ENCODE assay signal across 17 cellular contexts in the genomic region with DNA sequence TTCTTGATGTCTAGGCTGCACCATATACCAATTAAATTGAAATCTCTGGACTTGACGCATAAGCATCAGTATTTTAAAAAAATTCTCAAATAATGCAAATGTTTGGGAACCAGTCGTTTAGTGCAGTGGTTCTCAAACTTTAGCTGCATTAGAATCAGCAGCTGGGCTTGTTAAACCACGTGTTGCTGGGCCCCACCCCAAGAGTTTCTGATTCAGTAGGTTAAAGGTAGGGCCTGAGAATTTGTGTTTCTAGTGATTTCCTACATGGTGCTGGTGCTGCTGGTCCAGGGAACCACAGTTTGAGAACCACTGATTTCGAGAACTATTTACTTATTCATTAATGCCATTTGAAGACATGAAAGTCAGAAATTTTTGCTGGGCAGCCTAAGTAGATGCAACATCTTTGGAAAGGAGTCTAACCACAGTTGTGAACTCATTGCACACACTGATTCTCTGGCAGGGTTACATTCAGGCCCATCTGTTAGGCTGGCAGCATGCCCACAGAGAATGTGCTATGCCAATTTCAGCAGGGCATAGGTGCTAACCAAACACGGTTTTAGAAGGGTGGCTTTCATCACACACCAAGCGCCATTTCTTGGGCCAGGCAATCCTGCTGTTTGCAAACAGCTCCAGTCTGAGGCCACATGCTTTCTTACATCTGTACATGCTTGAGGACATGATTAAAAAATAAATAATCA. TPM values are rescaled to one million over a fixed set of nuclear protein-coding genes. Genes with fewer than 3 reads are reported as not detected.
DNase-seq lines count a peak whose midpoint lies in the region; ATAC-seq, FAIRE-seq and TF ChIP-seq lines count a peak whose summit lies in the region.
"Had no signal": no experiment of that assay in that cellular context is flagged by ENCODE, and none has a peak within 500 bp of the region (broad histone marks: within the 10 kb centered on the region; RNA-seq: fewer than 3 reads in every experiment).

No MANE protein-coding gene starts in this region.

- H3K79me2 ChIP-seq in GM23338 (replicated peaks; ENCODE audit: insufficient read depth) (no peaks in the 10 kb centered on the region), Karpas-422 (ENCODE audit: low read length) (no peaks in the 10 kb centered on the region)

- H3K4me1 Mint-ChIP-seq in GM23338: no peaks in the 10 kb centered on the region; the same call in 2 of the 3 replicates
- H3K4me1 Mint-ChIP-seq in effector memory CD8-positive, alpha-beta T cell (ENCODE audit: low read depth in 2 of 2): peaks cover 1 to 22% of the 10 kb centered on the region in 2 donors
- H3K4me1 Mint-ChIP-seq in activated CD4-positive, alpha-beta T cell treated with anti-CD3 and anti-CD28 coated beads, Interleukin-2, amount 10 ng/mL, durations not matched to agents 24 days and 14 days: peaks cover 6% of the 10 kb centered on the region

- H4K20me1 ChIP-seq in GM23338 (replicated peaks; ENCODE audit: insufficient read depth) (no peaks in the 10 kb centered on the region), Karpas-422 (ENCODE audit: insufficient read depth, low read depth, low read length) (no peaks in the 10 kb centered on the region)
- H4K20me1 ChIP-seq: BLaER1 treated with 17β-estradiol and CSF1 and Interleukin-3, amounts not matched to agents 10 nM and 100 nM had no signal

- DNase-seq in GM23338 (ENCODE audit: low spot score) (no peak), NCI-H2171 treated with DMSO at 0.1 percent for 48 hours (lab: John Stamatoyannopoulos, UW) (peak; percentile 93), pancreas (peak; percentile 29 to 81 (median 74)), HPDE6-E6E7 (ENCODE audit: extremely low spot score) (no peak), Karpas-422 (no peak), LoVo (ENCODE audit: low spot score) (no peak)
- peak; percentile 23 to 39 (median 26) for DNase-seq in effector memory CD8-positive, alpha-beta T cell
- DNase-seq in activated CD4-positive, alpha-beta T cell treated with anti-CD3 and anti-CD28 coated beads, Interleukin-2, amount 10 ng/mL, durations not matched to agents 24 days and 14 days: no peak
- DNase-seq: activated CD8-positive, alpha-beta memory T cell treated with anti-CD3 and anti-CD28 coated beads for 24 hours; NCI-H526 treated with DMSO at 0.1 percent for 48 hours had no signal

- intact Hi-C loops in pancreas (cut with DNase I): no loop called here
- intact Hi-C loops in activated CD4-positive, alpha-beta T cell treated with anti-CD3 and anti-CD28 coated beads, Interleukin-2, amount 10 ng/mL, durations not matched to agents 24 days and 14 days (cut with micrococcal nuclease): no loop called here

- H3K9me2 ChIP-seq in GM23338 (ENCODE audit: insufficient read depth) (no peaks in the 10 kb centered on the region), Karpas-422 (replicated peaks; ENCODE audit: insufficient read depth, low read length) (no peaks in the 10 kb centered on the region)

- no peak overlapping the region for H3K27ac Mint-ChIP-seq in GM23338
- H3K27ac Mint-ChIP-seq in effector memory CD8-positive, alpha-beta T cell: peak overlapping the region in 1 of 2 donors; percentile 75
- H3K27ac Mint-ChIP-seq in activated CD4-positive, alpha-beta T cell treated with anti-CD3 and anti-CD28 coated beads, Interleukin-2, amount 10 ng/mL, durations not matched to agents 24 days and 14 days: no peak overlapping the region
- H3K27ac Mint-ChIP-seq: activated naive CD4-positive, alpha-beta T cell treated with anti-CD3 and anti-CD28 coated beads, Interleukin-2, amount 50 U/mL, for 24 hours had no signal

- H2AFZ ChIP-seq in GM23338 (peak overlapping the region; percentile 15; the same call in 1 of the 2 replicates), Karpas-422 (ENCODE audit: low read length) (no peak overlapping the region)

- H3K9me3 ChIP-seq in pancreas (no peaks in the 10 kb centered on the region), Karpas-422 (ENCODE audit: low read length) (no peaks in the 10 kb centered on the region)
- H3K9me3 ChIP-seq: BLaER1 treated with 17β-estradiol and CSF1 and Interleukin-3, amounts not matched to agents 10 nM and 100 nM; esophagus muscularis mucosa; SJCRH30 had no signal

- H3K9ac ChIP-seq in Karpas-422 (ENCODE audit: low read length): no peak overlapping the region
- H3K9ac ChIP-seq: BLaER1 treated with 17β-estradiol and CSF1 and Interleukin-3, amounts not matched to agents 10 nM and 100 nM had no signal

- H3K36me3 ChIP-seq in GM23338 (ENCODE audit: insufficient read depth) (no peaks in the 10 kb centered on the region), pancreas (no peaks in the 10 kb centered on the region), Karpas-422 (ENCODE audit: insufficient read depth, low read length) (no peaks in the 10 kb centered on the region)
- H3K36me3 ChIP-seq: BLaER1 treated with 17β-estradiol and CSF1 and Interleukin-3, amounts not matched to agents 10 nM and 100 nM; esophagus muscularis mucosa; SJCRH30 had no signal

- H3F3A ChIP-seq in GM23338 (replicated peaks; ENCODE audit: low read depth): no peaks in the 10 kb centered on the region

- no peaks in the 10 kb centered on the region for H3K9me3 Mint-ChIP-seq in GM23338
- no peaks in the 10 kb centered on the region for H3K9me3 Mint-ChIP-seq in effector memory CD8-positive, alpha-beta T cell
- no peaks in the 10 kb centered on the region for H3K9me3 Mint-ChIP-seq in activated CD4-positive, alpha-beta T cell treated with anti-CD3 and anti-CD28 coated beads, Interleukin-2, amount 10 ng/mL, durations not matched to agents 24 days and 14 days
- H3K9me3 Mint-ChIP-seq: activated naive CD4-positive, alpha-beta T cell treated with anti-CD3 and anti-CD28 coated beads, Interleukin-2, amount 50 U/mL, for 24 hours had no signal

- no peaks in the 10 kb centered on the region for H3K27me3 Mint-ChIP-seq in GM23338 (ENCODE audit: insufficient read depth, low read depth, poor library complexity)
- peaks cover 0 to 7% of the 10 kb centered on the region in 2 donors for H3K27me3 Mint-ChIP-seq in effector memory CD8-positive, alpha-beta T cell
- H3K27me3 Mint-ChIP-seq in activated CD4-positive, alpha-beta T cell treated with anti-CD3 and anti-CD28 coated beads, Interleukin-2, amount 10 ng/mL, durations not matched to agents 24 days and 14 days: peaks cover 36% of the 10 kb centered on the region

- H3K27ac ChIP-seq in GM23338 (ENCODE audit: low read depth) (no peak overlapping the region), pancreas (no peak overlapping the region), Karpas-422 (ENCODE audit: low read length) (no peak overlapping the region)
- H3K27ac ChIP-seq: BLaER1 treated with 17β-estradiol and CSF1 and Interleukin-3, amounts not matched to agents 10 nM and 100 nM; esophagus muscularis mucosa; SJCRH30 had no signal

- TF ChIP-seq CTCF in GM23338 (conservative IDR thresholded peaks at IDR 0.05; ENCODE audit: low read depth in 2 of 2) (no peak), pancreas (IDR thresholded peaks at IDR 0.05) (no peak)

- ATAC-seq in GM23338: no peak
- ATAC-seq in effector memory CD8-positive, alpha-beta T cell (replicated peaks): peak; percentile 85
- peak; percentile 64 to 82 (median 74) for ATAC-seq in pancreas
- ATAC-seq: K562, sciatic nerve had no signal

- FAIRE-seq in pancreas (lab: Jason Lieb, UNC): no peak
- FAIRE-seq: K562, TTC549 had no signal

- H3K4me1 ChIP-seq in GM23338 (ENCODE audit: insufficient read depth): no peaks in the 10 kb centered on the region
- no peaks in the 10 kb centered on the region for H3K4me1 ChIP-seq in pancreas
- peaks cover 7% of the 10 kb centered on the region; the same call in 1 of the 2 replicates for H3K4me1 ChIP-seq in Karpas-422 (ENCODE audit: low read length)
- H3K4me1 ChIP-seq: BLaER1 treated with 17β-estradiol and CSF1 and Interleukin-3, amounts not matched to agents 10 nM and 100 nM; esophagus muscularis mucosa; SJCRH30 had no signal

- H3K4me3 Mint-ChIP-seq in GM23338: no peak overlapping the region
- peak overlapping the region in 1 of 2 donors; percentile 6 for H3K4me3 Mint-ChIP-seq in effector memory CD8-positive, alpha-beta T cell
- H3K4me3 Mint-ChIP-seq in activated CD4-positive, alpha-beta T cell treated with anti-CD3 and anti-CD28 coated beads, Interleukin-2, amount 10 ng/mL, durations not matched to agents 24 days and 14 days: no peak overlapping the region
- H3K4me3 Mint-ChIP-seq: activated naive CD4-positive, alpha-beta T cell treated with anti-CD3 and anti-CD28 coated beads, Interleukin-2, amount 50 U/mL, for 24 hours had no signal

- H3K27me3 ChIP-seq in GM23338 (ENCODE audit: insufficient read depth) (no peaks in the 10 kb centered on the region), pancreas (no peaks in the 10 kb centered on the region), Karpas-422 (ENCODE audit: low read length) (no peaks in the 10 kb centered on the region)
- H3K27me3 ChIP-seq: BLaER1 treated with 17β-estradiol and CSF1 and Interleukin-3, amounts not matched to agents 10 nM and 100 nM; SJCRH30 had no signal

- WGBS in pancreas, 2 donors: 60 to 62% methylated on average over 6 of the region's 6 CpGs

- no peak overlapping the region for H3K4me3 ChIP-seq in GM23338
- H3K4me3 ChIP-seq in pancreas: no peak overlapping the region
- no peak overlapping the region for H3K4me3 ChIP-seq in Karpas-422 (ENCODE audit: low read length)
- H3K4me3 ChIP-seq: BLaER1 treated with 17β-estradiol and CSF1 and Interleukin-3, amounts not matched to agents 10 nM and 100 nM; esophagus muscularis mucosa; K562; SJCRH30 had no signal

- no peaks in the 10 kb centered on the region for H3K36me3 Mint-ChIP-seq in GM23338 (ENCODE audit: low read depth)
- no peaks in the 10 kb centered on the region for H3K36me3 Mint-ChIP-seq in effector memory CD8-positive, alpha-beta T cell (ENCODE audit: insufficient read depth)
- H3K36me3 Mint-ChIP-seq in activated CD4-positive, alpha-beta T cell treated with anti-CD3 and anti-CD28 coated beads, Interleukin-2, amount 10 ng/mL, durations not matched to agents 24 days and 14 days (ENCODE audit: low read depth): no peaks in the 10 kb centered on the region
- H3K36me3 Mint-ChIP-seq: activated naive CD4-positive, alpha-beta T cell treated with anti-CD3 and anti-CD28 coated beads, Interleukin-2, amount 50 U/mL, for 24 hours had no signal

- H3K4me2 ChIP-seq in GM23338: no peak overlapping the region
- no peak overlapping the region for H3K4me2 ChIP-seq in Karpas-422 (ENCODE audit: low read depth, low read length, poor library complexity, severe bottlenecking)
- H3K4me2 ChIP-seq: BLaER1 treated with 17β-estradiol and CSF1 and Interleukin-3, amounts not matched to agents 10 nM and 100 nM had no signal

RNA-seq across cellular contexts. Expression of gene ATP5MC3, which starts 26.4 kb away (rescaled TPM):
- 185 and 189 TPM in 2 replicates for total RNA-seq in GM23338 (2014; rRNA removed; shearing (Covaris generic))
- polyA plus RNA-seq in GM23338 (2016; fragmentation: Nextera tagmentation; extraction: Ambion mirVana): 531 and 557 TPM in 2 replicates
- 10 to 100 TPM; 36.8 to 74.6 (median 66.2) TPM for total RNA-seq in pancreas
- polyA plus RNA-seq in pancreas: 100 to 1,000 TPM in 1 of 2 donors, 10 to 100 TPM in 1; 45.0 to 118 TPM
- 405 and 414 TPM in 2 replicates for total RNA-seq in activated CD4-positive, alpha-beta T cell treated with anti-CD3 and anti-CD28 coated beads, Interleukin-2, amount 10 ng/mL, durations not matched to agents 24 days and 14 days
- total RNA-seq in Karpas-422 (2014; rRNA removed; shearing (Covaris generic); ENCODE audit: low replicate concordance): 211 and 403 TPM in 2 replicates

RNA-seq across cellular contexts. Expression of gene ATF2, which starts 39.9 kb away (rescaled TPM):
- 56.2 and 63.1 TPM in 2 replicates for total RNA-seq in GM23338 (2014; rRNA removed; shearing (Covaris generic))
- polyA plus RNA-seq in GM23338 (2016; fragmentation: Nextera tagmentation; extraction: Ambion mirVana): 20.3 and 23.6 TPM in 2 replicates
- total RNA-seq in pancreas: 10 to 100 TPM; 18.0 to 36.1 (median 24.7) TPM
- polyA plus RNA-seq in pancreas: 10 to 100 TPM in 1 of 2 donors, 1 to 10 TPM in 1; 7.9 to 14.0 TPM
- 58.8 and 60.2 TPM in 2 replicates for total RNA-seq in activated CD4-positive, alpha-beta T cell treated with anti-CD3 and anti-CD28 coated beads, Interleukin-2, amount 10 ng/mL, durations not matched to agents 24 days and 14 days
- 27.5 and 83.4 TPM in 2 replicates for total RNA-seq in Karpas-422 (2014; rRNA removed; shearing (Covaris generic); ENCODE audit: low replicate concordance)

Comparison
In these comparisons a context has a peak if more than half of its experiments do, and no peak if none do; other contexts are left out.
1. DNase-seq: peak in NCI-H2171 treated with DMSO at 0.1 percent for 48 hours (single experiment), effector memory CD8-positive, alpha-beta T cell (3 of 3) and pancreas (6 of 6); none in GM23338 (single experiment), HPDE6-E6E7 (single experiment), activated CD4-positive, alpha-beta T cell treated with anti-CD3 and anti-CD28 coated beads, Interleukin-2, amount 10 ng/mL, durations not matched to agents 24 days and 14 days (single experiment), Karpas-422 (single experiment) and LoVo (single experiment).